ENCODE assay signal across 9 cellular contexts in genomic region chr5:60959156-60959555, GRCh38. TPM values are rescaled to one million over a fixed set of nuclear protein-coding genes. Genes with fewer than 3 reads are reported as not detected.
DNase-seq lines count a peak whose midpoint lies in the region; ATAC-seq and TF ChIP-seq lines count a peak whose summit lies in the region.
"Had no signal": no experiment of that assay in that cellular context is flagged by ENCODE, and none has a peak within 500 bp of the region (broad histone marks: within the 10 kb centered on the region; RNA-seq: fewer than 3 reads in every experiment).

No MANE protein-coding gene starts in this region.

- H3K9me3 ChIP-seq in heart right ventricle = peaks cover 0 to 16% (median 8%) of the 10 kb centered on the region in 11 donors
- H3K9me3 ChIP-seq in OCI-LY7 (ENCODE audit: low read length) = peaks cover 14% of the 10 kb centered on the region; the same call in 1 of the 2 replicates
- H3K9me3 ChIP-seq: SJCRH30 had no signal

- H3K27ac ChIP-seq in heart right ventricle (no peak overlapping the region), OCI-LY7 (ENCODE audit: low read depth, low read length, poor library complexity, severe bottlenecking) (no peak overlapping the region)
- H3K27ac ChIP-seq: SJCRH30 had no signal

- no TSS peak for BruUV-seq in OCI-LY7 (replicated peaks; lab: Mats Ljungman, UMichigan)

- no peak overlapping the region for H3K4me3 ChIP-seq in heart right ventricle
- H3K4me3 ChIP-seq in OCI-LY7 (ENCODE audit: low read depth, low read length, poor library complexity, severe bottlenecking) = no peak overlapping the region
- H3K4me3 ChIP-seq: SJCRH30 had no signal

- no peak for ATAC-seq in heart right ventricle
- no peak for ATAC-seq in left cardiac atrium
- ATAC-seq in GM18502 (IDR thresholded peaks at IDR 0.05; ENCODE audit: poor library complexity, unreplicated experiment) = no peak
- no peak for ATAC-seq in HG02970 (IDR thresholded peaks at IDR 0.05; ENCODE audit: low FRiP score, unreplicated experiment)

- CTCF ChIA-PET in OCI-LY7 (lab: Charles Lee; ENCODE audit: unreplicated experiment) = no interaction called here

- H3K9me2 ChIP-seq in OCI-LY7 (ENCODE audit: insufficient read depth, low read length) = no peaks in the 10 kb centered on the region

- DNase-seq in heart right ventricle (no peak), left cardiac atrium (no peak), OCI-LY7 (ENCODE audit: low spot score) (peak; percentile 16), fibroblast of peridontal ligament (ENCODE audit: extremely low read depth) (peak; percentile 76), T-helper 9 cell (no peak), ecto neural progenitor cell (ENCODE audit: low spot score) (no peak)

- peaks cover 0 to 16% (median 5%) of the 10 kb centered on the region in 9 donors for H3K4me1 ChIP-seq in heart right ventricle
- H3K4me1 ChIP-seq in OCI-LY7 (ENCODE audit: insufficient read depth, low read length, poor library complexity, severe bottlenecking) = no peaks in the 10 kb centered on the region
- H3K4me1 ChIP-seq: SJCRH30 had no signal

- POLR2A ChIA-PET in OCI-LY7 (lab: Charles Lee) = interaction anchor here (1.0 to 1.1 kb wide), 2 partner anchors 14 to 357 kb away, joined by 3 to 4 read pairs; partner anchors contain the start of genes ERCC8 and NDUFAF2

- H3K4me2 ChIP-seq in OCI-LY7 (ENCODE audit: low read length) = no peak overlapping the region

- intact Hi-C loops in heart right ventricle (cut with DNase I) = loop anchor here in 5 of 10 donors (5.0 to 10.0 kb wide), 5 partner anchors 376 to 856 kb away; partner anchors contain the start of gene ZSWIM6 (in 1 of the 5)
- intact Hi-C loops in left cardiac atrium (cut with DNase I) = no loop called here
- intact Hi-C loops in OCI-LY7 (cut with micrococcal nuclease; ENCODE audit: unreplicated experiment) = no loop called here

- TF ChIP-seq CTCF in heart right ventricle (IDR thresholded peaks at IDR 0.05) = peak in 7 of 9 donors; percentile 22 to 62 (median 48)
- peak; percentile 76 for TF ChIP-seq CTCF in OCI-LY7 (conservative IDR thresholded peaks at IDR 0.05; ENCODE audit: low read length)

- H3K36me3 ChIP-seq in heart right ventricle (no peaks in the 10 kb centered on the region), OCI-LY7 (ENCODE audit: insufficient read depth, low read length) (no peaks in the 10 kb centered on the region)
- H3K36me3 ChIP-seq: SJCRH30 had no signal

- H3K79me2 ChIP-seq in OCI-LY7 (ENCODE audit: insufficient read depth, low read depth, low read length) = peaks cover 21% of the 10 kb centered on the region; the same call in 1 of the 2 replicates

- H4K20me1 ChIP-seq in OCI-LY7 (ENCODE audit: insufficient read depth, low read length) = peaks cover 13% of the 10 kb centered on the region; the same call in 1 of the 2 replicates

- no peak overlapping the region for H2AFZ ChIP-seq in OCI-LY7 (ENCODE audit: low read length)

- no peaks in the 10 kb centered on the region for H3K27me3 ChIP-seq in heart right ventricle
- H3K27me3 ChIP-seq: SJCRH30 had no signal

RNA-seq across cellular contexts. Expression of gene NDUFAF2, which starts 14.2 kb away (rescaled TPM):
- total RNA-seq in heart right ventricle (10 to 100 TPM; 23.0 to 49.2 (median 29.9) TPM), left cardiac atrium (10 to 100 TPM; 34.5 to 42.8 TPM), OCI-LY7 (2022) (34.5 and 36.8 TPM in 2 replicates)
- polyA plus RNA-seq in heart right ventricle = 10 to 100 TPM; 60.3 to 96.5 TPM
- 20.8 and 34.8 TPM in 2 replicates for total RNA-seq in OCI-LY7 (2014; rRNA removed; shearing (Covaris generic))

RNA-seq across cellular contexts. Expression of gene ERCC8, which starts 14.3 kb away (rescaled TPM):
- 1 to 10 TPM; 4.1 to 8.3 (median 6.8) TPM for total RNA-seq in heart right ventricle
- polyA plus RNA-seq in heart right ventricle = 1 to 10 TPM; 4.4 to 4.9 TPM
- 1 to 10 TPM; 6.1 to 9.0 TPM for total RNA-seq in left cardiac atrium
- total RNA-seq in OCI-LY7 (2014; rRNA removed; shearing (Covaris generic)) = 11.8 and 14.0 TPM in 2 replicates
- total RNA-seq in OCI-LY7 (2022) = 16.6 and 17.5 TPM in 2 replicates

Comparison
In these comparisons a context has a peak if more than half of its experiments do, and no peak if none do; other contexts are left out.
1. DNase-seq: peak in OCI-LY7 (single experiment) and fibroblast of peridontal ligament (single experiment); none in heart right ventricle (0 of 2), left cardiac atrium (single experiment), T-helper 9 cell (single experiment) and ecto neural progenitor cell (single experiment).